Comparison of ENCODE assay signal across 1 cellular context in the genomic region with DNA sequence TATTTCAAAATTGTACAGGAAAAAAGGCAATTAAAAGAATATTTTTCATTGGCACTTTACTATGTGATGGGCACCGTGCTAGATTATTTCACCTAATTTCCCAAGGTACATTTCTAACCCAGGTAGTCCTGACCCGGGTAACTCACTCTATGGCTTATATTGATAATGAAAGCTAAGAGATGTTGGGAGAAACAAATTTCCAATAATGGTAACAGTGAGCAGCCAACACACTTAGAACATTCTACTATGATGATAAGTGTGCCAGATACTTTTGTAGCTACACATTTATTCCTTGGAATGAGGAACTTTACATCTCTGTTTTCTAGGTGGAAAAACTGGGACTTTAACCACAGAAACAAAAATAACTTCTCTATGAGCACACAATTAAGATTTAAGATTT.
A peak's percentile ranks its signal among the peaks of the same experiment; 100 is the strongest.
TF ChIP-seq lines count a peak whose summit lies in the region.

No MANE protein-coding gene starts in this region.

TF ChIP-seq in K562, 482 proteins besides CTCF, POLR2A, EP300 and RAD21:
- TF ChIP-seq RBFOX2 (IDR thresholded peaks at IDR 0.05; ENCODE audit: low read depth, low read length), result peak; percentile 50
- no peak for TF ChIP-seq POLR2H (tag; IDR thresholded peaks at IDR 0.05; ENCODE audit: low read depth)
- TF ChIP-seq TRIM24 (IDR thresholded peaks at IDR 0.05), result no peak
- TF ChIP-seq, protein P1, sequence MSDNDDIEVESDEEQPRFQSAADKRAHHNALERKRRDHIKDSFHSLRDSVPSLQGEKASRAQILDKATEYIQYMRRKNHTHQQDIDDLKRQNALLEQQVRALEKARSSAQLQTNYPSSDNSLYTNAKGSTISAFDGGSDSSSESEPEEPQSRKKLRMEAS (CRISPR knock-in tag; IDR thresholded peaks at IDR 0.05), result no peak
- no peak for TF ChIP-seq SNRNP70 (optimal IDR thresholded peaks at IDR 0.05; ENCODE audit: low read depth, low read length)
